In genomic region chr17:61007980-61008379, GRCh38 we compare ENCODE assay signal across 17 cellular contexts.
A peak's percentile ranks its signal among the peaks of the same experiment; 100 is the strongest.
DNase-seq lines count a peak whose midpoint lies in the region; ATAC-seq, FAIRE-seq and TF ChIP-seq lines count a peak whose summit lies in the region.
"Had no signal": no experiment of that assay in that cellular context is flagged by ENCODE, and none has a peak within 500 bp of the region (broad histone marks: within the 10 kb centered on the region; RNA-seq: fewer than 3 reads in every experiment).

No MANE protein-coding gene starts in this region.

- peak overlapping the region; percentile 30 for H3K27ac Mint-ChIP-seq in progenitor cell of endocrine pancreas
- H3K27ac Mint-ChIP-seq in type B pancreatic cell = no peak overlapping the region
- H3K27ac Mint-ChIP-seq: activated CD8-positive, alpha-beta memory T cell treated with anti-CD3 and anti-CD28 coated beads, Interleukin-2, amount 10 ng/mL, durations not matched to agents 7 days and 5 days; activated naive CD4-positive, alpha-beta T cell treated with anti-CD3 and anti-CD28 coated beads for 36 hours; HFFc6 had no signal

- H3K4me3 Mint-ChIP-seq in progenitor cell of endocrine pancreas (ENCODE audit: low read depth) (no peak overlapping the region), type B pancreatic cell (no peak overlapping the region)
- H3K4me3 Mint-ChIP-seq: activated CD8-positive, alpha-beta memory T cell treated with anti-CD3 and anti-CD28 coated beads, Interleukin-2, amount 10 ng/mL, durations not matched to agents 7 days and 5 days; activated naive CD4-positive, alpha-beta T cell treated with anti-CD3 and anti-CD28 coated beads for 36 hours; central memory CD8-positive, alpha-beta T cell; HFFc6 had no signal

- H3K27ac ChIP-seq in brain microvascular endothelial cell (no peak overlapping the region), kidney (ENCODE audit: low read depth in 2 of 2, low read length in 2 of 2) (peak overlapping the region; percentile 75 to 78), vagina (no peak overlapping the region)
- H3K27ac ChIP-seq: skin epidermis, suprapubic skin had no signal

- intact Hi-C loops in kidney (cut with DNase I) (no loop called here), vagina (cut with DNase I) (loop anchor here (5.0 kb wide), 1 partner anchor 399 kb away; no protein-coding TSS in a partner anchor)

- DNase-seq in Daoy (ENCODE audit: low read depth) (peak; percentile 9), brain microvascular endothelial cell (peak; percentile 21), kidney (no peak), progenitor cell of endocrine pancreas (ENCODE audit: low spot score, unreplicated experiment) (no peak), type B pancreatic cell (ENCODE audit: extremely low spot score, unreplicated experiment) (no peak), vagina (ENCODE audit: extremely low spot score in 2 of 2) (no peak)
- no peak for DNase-seq in activated naive CD4-positive, alpha-beta T cell treated with anti-CD3 and anti-CD28 coated beads, Interleukin-2, amount 50 U/mL, for 16 hours
- DNase-seq: activated CD4-positive, CD25-positive, alpha-beta regulatory T cell; activated CD8-positive, alpha-beta memory T cell treated with anti-CD3 and anti-CD28 coated beads, Interleukin-2, amount 10 ng/mL, durations not matched to agents 7 days and 5 days; activated naive CD4-positive, alpha-beta T cell treated with anti-CD3 and anti-CD28 coated beads for 36 hours; HFFc6; NCI-H2171 had no signal

- H3K36me3 ChIP-seq in brain microvascular endothelial cell (replicated peaks) (no peaks in the 10 kb centered on the region), kidney (ENCODE audit: control insufficient read depth in 1 of 2, insufficient read depth in 2 of 2, low read length in 2 of 2) (no peaks in the 10 kb centered on the region), vagina (no peaks in the 10 kb centered on the region)
- H3K36me3 ChIP-seq: suprapubic skin had no signal

- H3K27me3 Mint-ChIP-seq in progenitor cell of endocrine pancreas (peaks cover 20% of the 10 kb centered on the region), type B pancreatic cell (peaks cover 5% of the 10 kb centered on the region)
- H3K27me3 Mint-ChIP-seq: activated CD8-positive, alpha-beta memory T cell treated with anti-CD3 and anti-CD28 coated beads, Interleukin-2, amount 10 ng/mL, durations not matched to agents 7 days and 5 days; central memory CD8-positive, alpha-beta T cell had no signal

- in situ Hi-C loops in brain microvascular endothelial cell (cut with HindIII; ENCODE audit: low pct_ligation_motif_present, low sequenced_read_pairs) = no loop called here

- FAIRE-seq in kidney (lab: Jason Lieb, UNC) = no peak
- FAIRE-seq: D721Med had no signal

- no peak for TF ChIP-seq POLR2A in vagina (IDR thresholded peaks at IDR 0.05)

- peaks cover 13% of the 10 kb centered on the region for H3K4me1 Mint-ChIP-seq in progenitor cell of endocrine pancreas (ENCODE audit: low read depth)
- H3K4me1 Mint-ChIP-seq in type B pancreatic cell (ENCODE audit: unreplicated experiment) = peaks cover 16% of the 10 kb centered on the region
- H3K4me1 Mint-ChIP-seq: central memory CD8-positive, alpha-beta T cell had no signal

- H3K4me1 ChIP-seq in kidney (ENCODE audit: control insufficient read depth in 1 of 2, insufficient read depth in 1 of 2, low read depth in 1 of 2, low read length in 2 of 2) (peaks cover 0 to 23% of the 10 kb centered on the region in 2 donors), vagina (no peaks in the 10 kb centered on the region)
- H3K4me1 ChIP-seq: suprapubic skin had no signal

- H3K9me3 Mint-ChIP-seq in progenitor cell of endocrine pancreas (ENCODE audit: low read depth) (no peaks in the 10 kb centered on the region), type B pancreatic cell (no peaks in the 10 kb centered on the region)
- H3K9me3 Mint-ChIP-seq: activated naive CD4-positive, alpha-beta T cell treated with anti-CD3 and anti-CD28 coated beads for 36 hours; central memory CD8-positive, alpha-beta T cell; HFFc6 had no signal

- H3K36me3 Mint-ChIP-seq in progenitor cell of endocrine pancreas (ENCODE audit: insufficient read depth) = no peaks in the 10 kb centered on the region
- no peaks in the 10 kb centered on the region for H3K36me3 Mint-ChIP-seq in type B pancreatic cell

- H3K27me3 ChIP-seq in brain microvascular endothelial cell (replicated peaks) (no peaks in the 10 kb centered on the region), vagina (no peaks in the 10 kb centered on the region)
- H3K27me3 ChIP-seq: suprapubic skin had no signal

- no peak for TF ChIP-seq CTCF in brain microvascular endothelial cell (IDR thresholded peaks at IDR 0.05; ENCODE audit: low read depth, low read length, missing control alignments)
- no peak for TF ChIP-seq CTCF in kidney (IDR thresholded peaks at IDR 0.05; ENCODE audit: borderline replicate concordance, extremely low read depth, insufficient read depth)
- no peak for TF ChIP-seq CTCF in progenitor cell of endocrine pancreas (IDR thresholded peaks at IDR 0.05; ENCODE audit: unreplicated experiment)
- no peak for TF ChIP-seq CTCF in type B pancreatic cell (conservative IDR thresholded peaks at IDR 0.05)
- TF ChIP-seq CTCF in vagina (IDR thresholded peaks at IDR 0.05) = no peak

- H3K9me3 ChIP-seq in kidney (ENCODE audit: control insufficient read depth in 1 of 2, low read length in 2 of 2) (no peaks in the 10 kb centered on the region), vagina (no peaks in the 10 kb centered on the region)
- H3K9me3 ChIP-seq: suprapubic skin had no signal

- no peak for ATAC-seq in HG03139 (IDR thresholded peaks at IDR 0.05; ENCODE audit: unreplicated experiment)
- ATAC-seq: activated CD8-positive, alpha-beta memory T cell treated with anti-CD3 and anti-CD28 coated beads, Interleukin-2, amount 10 ng/mL, durations not matched to agents 7 days and 5 days had no signal

- H3K9ac ChIP-seq in kidney (ENCODE audit: low read length in 2 of 2) = peak overlapping the region in 1 of 2 donors; percentile 52

- no peak overlapping the region for H3K4me3 ChIP-seq in brain microvascular endothelial cell (ENCODE audit: low read depth, low read length)
- H3K4me3 ChIP-seq in kidney (ENCODE audit: low read length in 2 of 2) = no peak overlapping the region
- H3K4me3 ChIP-seq in vagina = no peak overlapping the region
- H3K4me3 ChIP-seq: skin epidermis, suprapubic skin had no signal

Comparison
In these comparisons a context has a peak if more than half of its experiments do, and no peak if none do; other contexts are left out.
1. DNase-seq: peak in Daoy (single experiment) and brain microvascular endothelial cell (single experiment); none in kidney (single experiment), progenitor cell of endocrine pancreas (single experiment), type B pancreatic cell (single experiment), activated naive CD4-positive, alpha-beta T cell treated with anti-CD3 and anti-CD28 coated beads, Interleukin-2, amount 50 U/mL, for 16 hours (single experiment) and vagina (0 of 2).
2. H3K27ac ChIP-seq: peak in kidney (2 of 2); none in brain microvascular endothelial cell (single experiment) and vagina (single experiment).